ENCODE assay signal across 8 cellular contexts in genomic region chr1:161390559-161390858, GRCh38. TPM values are rescaled to one million over a fixed set of nuclear protein-coding genes. Genes with fewer than 3 reads are reported as not detected.
DNase-seq lines count a peak whose midpoint lies in the region; ATAC-seq and TF ChIP-seq lines count a peak whose summit lies in the region.

No MANE protein-coding gene starts in this region.

- H3K4me1 ChIP-seq in SK-N-SH (ENCODE audit: control insufficient read depth in 1 of 2, insufficient read depth in 2 of 2, low read depth in 1 of 2, low read length in 1 of 2) (peaks cover 0 to 5% of the 10 kb centered on the region in 2 experiments; a peak in 2 of 4 replicates), Panc1 (ENCODE audit: control insufficient read depth, insufficient read depth, low read length) (peaks cover 26% of the 10 kb centered on the region), esophagus squamous epithelium (peaks cover 0 to 37% (median 8%) of the 10 kb centered on the region in 3 donors), sigmoid colon (peaks cover 0 to 13% (median 8%) of the 10 kb centered on the region in 4 donors)

- intact Hi-C loops in Panc1 (cut with micrococcal nuclease; ENCODE audit: unreplicated experiment) (no loop called here), esophagus squamous epithelium (cut with DNase I) (no loop called here), sigmoid colon (cut with DNase I) (loop anchor here (1.0 to 10.0 kb wide), 2 partner anchors 9 to 346 kb away; partner anchors contain the start of gene USF1)

- H3K79me2 ChIP-seq in SK-N-SH (ENCODE audit: insufficient read depth), result no peaks in the 10 kb centered on the region

- peak overlapping the region; percentile 89 for H3K4me2 ChIP-seq in SK-N-SH

- no peak for TF ChIP-seq CTCF in SK-N-SH (IDR thresholded peaks at IDR 0.05)
- no peak for TF ChIP-seq CTCF in Panc1 (IDR thresholded peaks at IDR 0.05)
- TF ChIP-seq CTCF in esophagus squamous epithelium (IDR thresholded peaks at IDR 0.05), result no peak
- no peak for TF ChIP-seq CTCF in sigmoid colon (IDR thresholded peaks at IDR 0.05)

- no peak for DNase-seq in SK-N-SH
- DNase-seq in Panc1 (ENCODE audit: low read depth, low spot score), result no peak
- DNase-seq in esophagus squamous epithelium (lab: John Stamatoyannopoulos, UW), result no peak
- no peak for DNase-seq in sigmoid colon
- no peak for DNase-seq in GM19240 (ENCODE audit: insufficient read length, low spot score)
- no peak for DNase-seq in NCI-H2081 (lab: John Stamatoyannopoulos, UW)
- DNase-seq in NCI-H1436 treated with DMSO at 0.1 percent for 48 hours (lab: John Stamatoyannopoulos, UW), result no peak

- H3K4me3 ChIP-seq in SK-N-SH (ENCODE audit: low read depth in 2 of 2, low read length in 1 of 2), result peak overlapping the region; percentile 66 to 79
- peak overlapping the region; percentile 68 to 89 for H3K4me3 ChIP-seq in Panc1 (ENCODE audit: low read depth in 2 of 2, low read length in 2 of 2)
- peak overlapping the region; percentile 51 to 83 (median 69) for H3K4me3 ChIP-seq in esophagus squamous epithelium
- H3K4me3 ChIP-seq in sigmoid colon, result peak overlapping the region; percentile 37 to 68 (median 60)

- CTCF ChIA-PET in SK-N-SH (lab: Yijun Ruan, JAX), result interaction anchor here (1.0 to 2.2 kb wide), 3 partner anchors 9 to 164 kb away, joined by 4 to 10 read pairs (median 5); partner anchors contain the start of gene TOMM40L
- CTCF ChIA-PET in Panc1 (lab: Charles Lee), result no interaction called here

- H3K27me3 ChIP-seq in SK-N-SH (ENCODE audit: insufficient read depth) (no peaks in the 10 kb centered on the region), Panc1 (ENCODE audit: control insufficient read depth, insufficient read depth, low read length) (no peaks in the 10 kb centered on the region), esophagus squamous epithelium (no peaks in the 10 kb centered on the region), sigmoid colon (no peaks in the 10 kb centered on the region)

- H3F3A ChIP-seq in SK-N-SH (replicated peaks; ENCODE audit: insufficient read depth), result no peaks in the 10 kb centered on the region

- POLR2A ChIA-PET in SK-N-SH (lab: Yijun Ruan, JAX) (interaction anchor here (1.4 kb wide), 1 partner anchor 85 kb away, joined by 4 read pairs; no protein-coding TSS in a partner anchor), Panc1 (lab: Charles Lee) (no interaction called here)

- no peak for TF ChIP-seq EP300 in SK-N-SH (IDR thresholded peaks at IDR 0.05; ENCODE audit: borderline replicate concordance in 1 of 2, low read depth in 1 of 2, low read length in 1 of 2)
- no peak for TF ChIP-seq EP300 in sigmoid colon (IDR thresholded peaks at IDR 0.05)

- no peak for TF ChIP-seq RAD21 in SK-N-SH (IDR thresholded peaks at IDR 0.05; ENCODE audit: low read length)

- BruUV-seq in Panc1 (replicated peaks; lab: Mats Ljungman, UMichigan), result TSS peak; percentile 96

- H4K20me1 ChIP-seq in SK-N-SH (ENCODE audit: insufficient read depth), result no peaks in the 10 kb centered on the region

- no peaks in the 10 kb centered on the region for H3K36me3 ChIP-seq in SK-N-SH (replicated peaks in 1 of 2; ENCODE audit: control insufficient read depth in 1 of 2, insufficient read depth in 2 of 2, low read length in 1 of 2)
- H3K36me3 ChIP-seq in Panc1 (ENCODE audit: control insufficient read depth, insufficient read depth, low read length), result no peaks in the 10 kb centered on the region
- no peaks in the 10 kb centered on the region for H3K36me3 ChIP-seq in esophagus squamous epithelium
- no peaks in the 10 kb centered on the region for H3K36me3 ChIP-seq in sigmoid colon

- H3K27ac ChIP-seq in SK-N-SH (ENCODE audit: low read depth in 2 of 2, low read length in 1 of 2) (peak overlapping the region; percentile 66 to 77; a peak in 3 of 4 replicates), Panc1 (ENCODE audit: low read length) (peak overlapping the region; percentile 86), esophagus squamous epithelium (peak overlapping the region; percentile 86 to 99 (median 96)), sigmoid colon (peak overlapping the region; percentile 76 to 94 (median 90))

- no peak for ATAC-seq in SK-N-SH treated with all-trans-retinoic acid at 6 μM for 48 hours
- ATAC-seq in Panc1, result no peak; the same call in 1 of the 2 replicates

- H2AFZ ChIP-seq in SK-N-SH (ENCODE audit: low read depth), result peak overlapping the region; percentile 93

- peak overlapping the region; percentile 89 for H3K9ac ChIP-seq in SK-N-SH

- in situ Hi-C loops in Panc1 (cut with HindIII; ENCODE audit: low pct_unique_long_range_greater_than_20kb, low sequenced_read_pairs), result loop anchor here (25.0 kb wide), 1 partner anchor 178 kb away; the partner anchor contains the start of genes APOA2, FCER1G and NDUFS2

- no peaks in the 10 kb centered on the region for H3K9me3 ChIP-seq in SK-N-SH
- H3K9me3 ChIP-seq in Panc1 (ENCODE audit: control insufficient read depth, insufficient read depth, low read depth, low read length), result no peaks in the 10 kb centered on the region
- no peaks in the 10 kb centered on the region for H3K9me3 ChIP-seq in esophagus squamous epithelium
- H3K9me3 ChIP-seq in sigmoid colon, result no peaks in the 10 kb centered on the region

- H3K9me2 ChIP-seq in SK-N-SH, result no peaks in the 10 kb centered on the region

- 4% methylated on average over 11 of the region's 13 CpGs for WGBS in SK-N-SH (ENCODE audit: low lambda C conversion rate)
- 3 to 4% methylated on average over 9 to 12 of the region's 13 CpGs for WGBS in esophagus squamous epithelium, 2 donors
- 3 to 8% methylated on average over 13 of the region's 13 CpGs for WGBS in sigmoid colon, 2 donors

- no peak for TF ChIP-seq POLR2A in esophagus squamous epithelium (IDR thresholded peaks at IDR 0.05)
- no peak for TF ChIP-seq POLR2A in sigmoid colon (IDR thresholded peaks at IDR 0.05)

TF ChIP-seq in SK-N-SH, 30 proteins besides CTCF, POLR2A, EP300 and RAD21:
- no peak for TF ChIP-seq FOSL2 (IDR thresholded peaks at IDR 0.05; ENCODE audit: borderline replicate concordance, low read depth)
- TF ChIP-seq RXRA (IDR thresholded peaks at IDR 0.05; ENCODE audit: borderline replicate concordance, low read depth), result no peak
- peak; percentile 2; the same call in 1 of the 2 replicates for TF ChIP-seq MXI1 (IDR thresholded peaks at IDR 0.05; ENCODE audit: low read depth, low read length)
- no peak for TF ChIP-seq GATA2 (CRISPR knock-in tag; IDR thresholded peaks at IDR 0.05)

TF ChIP-seq in SK-N-SH treated with all-trans-retinoic acid at 6 μM for 48 hours, 23 proteins besides CTCF, POLR2A, EP300 and RAD21 (continues in another document):
- TF ChIP-seq ESRRG (CRISPR knock-in tag; IDR thresholded peaks at IDR 0.05) (no peak), ARNTL (CRISPR knock-in tag; IDR thresholded peaks at IDR 0.05; ENCODE audit: borderline replicate concordance, low read depth) (no peak), PPARA (CRISPR knock-in tag; IDR thresholded peaks at IDR 0.05; ENCODE audit: borderline replicate concordance) (no peak), OSR1 (CRISPR knock-in tag; IDR thresholded peaks at IDR 0.05) (no peak), TOX (CRISPR knock-in tag; IDR thresholded peaks at IDR 0.05; ENCODE audit: borderline replicate concordance) (no peak), ZFP3 (CRISPR knock-in tag; IDR thresholded peaks at IDR 0.05) (no peak), ZNF70 (CRISPR knock-in tag; IDR thresholded peaks at IDR 0.05) (no peak), SNAI2 (CRISPR knock-in tag; IDR thresholded peaks at IDR 0.05) (no peak), ZNF8 (CRISPR knock-in tag; IDR thresholded peaks at IDR 0.05) (no peak), CSRNP3 (CRISPR knock-in tag; IDR thresholded peaks at IDR 0.05) (no peak), BACH2 (CRISPR knock-in tag; IDR thresholded peaks at IDR 0.05; ENCODE audit: borderline replicate concordance) (no peak), ZC3H10 (CRISPR knock-in tag; IDR thresholded peaks at IDR 0.05) (no peak)
- TF ChIP-seq, protein P1, sequence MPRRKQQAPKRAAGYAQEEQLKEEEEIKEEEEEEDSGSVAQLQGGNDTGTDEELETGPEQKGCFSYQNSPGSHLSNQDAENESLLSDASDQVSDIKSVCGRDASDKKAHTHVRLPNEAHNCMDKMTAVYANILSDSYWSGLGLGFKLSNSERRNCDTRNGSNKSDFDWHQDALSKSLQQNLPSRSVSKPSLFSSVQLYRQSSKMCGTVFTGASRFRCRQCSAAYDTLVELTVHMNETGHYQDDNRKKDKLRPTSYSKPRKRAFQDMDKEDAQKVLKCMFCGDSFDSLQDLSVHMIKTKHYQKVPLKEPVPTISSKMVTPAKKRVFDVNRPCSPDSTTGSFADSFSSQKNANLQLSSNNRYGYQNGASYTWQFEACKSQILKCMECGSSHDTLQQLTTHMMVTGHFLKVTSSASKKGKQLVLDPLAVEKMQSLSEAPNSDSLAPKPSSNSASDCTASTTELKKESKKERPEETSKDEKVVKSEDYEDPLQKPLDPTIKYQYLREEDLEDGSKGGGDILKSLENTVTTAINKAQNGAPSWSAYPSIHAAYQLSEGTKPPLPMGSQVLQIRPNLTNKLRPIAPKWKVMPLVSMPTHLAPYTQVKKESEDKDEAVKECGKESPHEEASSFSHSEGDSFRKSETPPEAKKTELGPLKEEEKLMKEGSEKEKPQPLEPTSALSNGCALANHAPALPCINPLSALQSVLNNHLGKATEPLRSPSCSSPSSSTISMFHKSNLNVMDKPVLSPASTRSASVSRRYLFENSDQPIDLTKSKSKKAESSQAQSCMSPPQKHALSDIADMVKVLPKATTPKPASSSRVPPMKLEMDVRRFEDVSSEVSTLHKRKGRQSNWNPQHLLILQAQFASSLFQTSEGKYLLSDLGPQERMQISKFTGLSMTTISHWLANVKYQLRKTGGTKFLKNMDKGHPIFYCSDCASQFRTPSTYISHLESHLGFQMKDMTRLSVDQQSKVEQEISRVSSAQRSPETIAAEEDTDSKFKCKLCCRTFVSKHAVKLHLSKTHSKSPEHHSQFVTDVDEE (CRISPR knock-in tag; IDR thresholded peaks at IDR 0.05), result no peak

RNA-seq across cellular contexts. Expression of gene CFAP126, which starts 22.8 kb away (rescaled TPM):
- polyA plus RNA-seq in SK-N-SH (2012; rRNA removed), result not detected in 2 replicates
- not detected in 2 replicates for polyA plus RNA-seq in SK-N-SH (2012; cell fraction: cytosol; rRNA removed)
- 0.14 TPM in 1 of 2 replicates, not detected in the other for polyA plus RNA-seq in SK-N-SH (2012; cell fraction: nucleus; rRNA removed)
- total RNA-seq in Panc1 (2021; ENCODE audit: unreplicated experiment), result not detected
- polyA plus RNA-seq in Panc1 (2012; ENCODE audit: insufficient read length), result 1.1 TPM
- total RNA-seq in esophagus squamous epithelium, result not detected
- not detected for total RNA-seq in sigmoid colon
- not detected for polyA plus RNA-seq in sigmoid colon
